Comparison of ENCODE assay signal across 15 cellular contexts in the genomic region with DNA sequence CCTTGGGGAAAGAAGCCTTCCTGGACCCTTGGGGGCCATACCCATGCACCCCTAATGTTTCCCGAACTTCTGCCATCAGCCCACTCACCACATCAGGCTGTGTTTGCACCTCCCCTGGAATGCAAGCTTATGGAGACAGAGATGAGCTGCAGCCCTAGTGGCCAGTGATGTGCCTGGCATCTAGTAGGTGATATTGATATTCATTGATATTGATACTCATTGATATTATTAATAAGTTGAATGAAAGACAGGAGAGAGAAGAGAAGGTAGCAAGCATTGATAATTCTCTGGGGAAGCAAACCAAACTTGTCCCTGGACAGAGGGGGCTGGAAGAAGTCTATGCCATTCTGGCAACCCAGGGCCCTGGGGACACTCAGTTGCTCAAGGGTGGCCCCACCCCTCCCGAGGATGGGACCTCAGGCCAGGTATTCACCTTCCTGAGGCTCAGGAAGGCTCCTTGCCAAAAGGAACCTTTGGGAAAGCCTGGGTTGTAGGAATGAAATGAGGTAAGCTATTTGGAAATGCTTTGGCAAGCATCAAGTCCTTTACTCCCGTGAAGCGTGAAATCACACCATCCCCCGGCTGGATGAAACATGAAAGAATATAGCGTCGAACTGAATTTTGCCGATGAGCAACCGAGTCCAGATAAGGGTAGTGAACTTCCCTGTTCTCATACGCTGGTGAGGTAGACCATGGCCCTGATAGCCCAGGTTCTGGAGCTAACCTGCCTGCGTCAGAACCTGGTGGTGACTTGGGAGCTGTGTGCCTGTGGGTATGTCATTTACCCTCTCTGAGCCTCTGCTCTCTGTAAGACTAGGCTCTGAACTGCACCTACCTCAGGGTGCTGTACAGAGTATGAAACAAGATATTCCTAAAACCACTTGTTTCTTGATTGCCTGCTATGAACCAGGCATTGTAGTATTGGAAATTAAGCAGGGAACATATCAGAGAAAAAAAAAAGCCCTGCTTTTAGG.
DNase-seq lines count a peak whose midpoint lies in the region; ATAC-seq and TF ChIP-seq lines count a peak whose summit lies in the region.
"Had no signal": no experiment of that assay in that cellular context is flagged by ENCODE, and none has a peak within 500 bp of the region (broad histone marks: within the 10 kb centered on the region; RNA-seq: fewer than 3 reads in every experiment).

No MANE protein-coding gene starts in this region.

- H3K27me3 Mint-ChIP-seq in neural crest cell (ENCODE audit: low read depth) = peaks cover 61% of the 10 kb centered on the region
- peaks cover 9% of the 10 kb centered on the region for H3K27me3 Mint-ChIP-seq in activated naive CD8-positive, alpha-beta T cell treated with anti-CD3 and anti-CD28 coated beads, Interleukin-2, amount 50 U/mL, for 24 hours
- H3K27me3 Mint-ChIP-seq: activated CD4-positive, alpha-beta T cell treated with anti-CD3 and anti-CD28 coated beads, Interleukin-2, amount 10 ng/mL, durations not matched to agents 24 days and 14 days had no signal

- H3K27ac Mint-ChIP-seq in neural crest cell (ENCODE audit: unreplicated experiment) = no peak overlapping the region
- H3K27ac Mint-ChIP-seq in activated naive CD8-positive, alpha-beta T cell treated with anti-CD3 and anti-CD28 coated beads, Interleukin-2, amount 50 U/mL, for 24 hours = no peak overlapping the region
- H3K27ac Mint-ChIP-seq: activated CD4-positive, alpha-beta T cell treated with anti-CD3 and anti-CD28 coated beads, Interleukin-2, amount 10 ng/mL, durations not matched to agents 24 days and 14 days; T-helper 2 cell treated with Interferon-gamma antibody and Interleukin-4, amounts not matched to agents 5 μg/mL and 100 μg/mL, for 36 hours had no signal

- peak; percentile 26 for TF ChIP-seq CTCF in GM12864 (IDR thresholded peaks at IDR 0.05; ENCODE audit: low read depth, low read length, missing control alignments)
- TF ChIP-seq CTCF in choroid plexus epithelial cell (conservative IDR thresholded peaks at IDR 0.05; ENCODE audit: low read depth, low read length) = peak; percentile 19
- peak; percentile 38 for TF ChIP-seq CTCF in neural crest cell (conservative IDR thresholded peaks at IDR 0.05)

- no peak for DNase-seq in GM12864 (ENCODE audit: low read depth)
- peak; percentile 7 for DNase-seq in NCI-H82 treated with DMSO at 0.1 percent for 48 hours (lab: John Stamatoyannopoulos, UW; ENCODE audit: unreplicated experiment)
- DNase-seq in choroid plexus epithelial cell (ENCODE audit: low read depth) = no peak
- DNase-seq in neural crest cell (ENCODE audit: low read depth, low spot score) = no peak
- no peak for DNase-seq in NCI-H510A treated with DMSO at 0.1 percent for 48 hours (lab: John Stamatoyannopoulos, UW)
- no peak for DNase-seq in stimulated activated CD4-positive, alpha-beta T cell treated with anti-CD3 and anti-CD28 coated beads, Interleukin-1b, Interleukin-23, amount 100 ng/mL, for 48 hours
- no peak for DNase-seq in activated naive CD8-positive, alpha-beta T cell treated with anti-CD3 and anti-CD28 coated beads, Interleukin-2, amount 50 U/mL, for 24 hours
- no peak for DNase-seq in GM19238 (ENCODE audit: insufficient read length, low spot score)
- DNase-seq: activated CD4-positive, alpha-beta T cell treated with anti-CD3 and anti-CD28 coated beads, Interleukin-2, amount 10 ng/mL, durations not matched to agents 24 days and 14 days; AML-193; anterior cingulate cortex; Kasumi-1; ovary; spleen had no signal

- H3K4me1 Mint-ChIP-seq in neural crest cell = peaks cover 14% of the 10 kb centered on the region
- H3K4me1 Mint-ChIP-seq in activated naive CD8-positive, alpha-beta T cell treated with anti-CD3 and anti-CD28 coated beads, Interleukin-2, amount 50 U/mL, for 24 hours = peaks cover under 1% of the 10 kb centered on the region
- H3K4me1 Mint-ChIP-seq: activated CD4-positive, alpha-beta T cell treated with anti-CD3 and anti-CD28 coated beads, Interleukin-2, amount 10 ng/mL, durations not matched to agents 24 days and 14 days had no signal

- no peak for ATAC-seq in activated naive CD8-positive, alpha-beta T cell treated with anti-CD3 and anti-CD28 coated beads, Interleukin-2, amount 50 U/mL, for 24 hours

- no peak overlapping the region for H3K4me3 Mint-ChIP-seq in neural crest cell
- H3K4me3 Mint-ChIP-seq in activated naive CD8-positive, alpha-beta T cell treated with anti-CD3 and anti-CD28 coated beads, Interleukin-2, amount 50 U/mL, for 24 hours = no peak overlapping the region
- H3K4me3 Mint-ChIP-seq: activated CD4-positive, alpha-beta T cell treated with anti-CD3 and anti-CD28 coated beads, Interleukin-2, amount 10 ng/mL, durations not matched to agents 24 days and 14 days; T-helper 2 cell treated with Interferon-gamma antibody and Interleukin-4, amounts not matched to agents 5 μg/mL and 100 μg/mL, for 36 hours had no signal

- H3K36me3 Mint-ChIP-seq in neural crest cell (ENCODE audit: low read depth) = no peaks in the 10 kb centered on the region
- H3K36me3 Mint-ChIP-seq in activated naive CD8-positive, alpha-beta T cell treated with anti-CD3 and anti-CD28 coated beads, Interleukin-2, amount 50 U/mL, for 24 hours (ENCODE audit: low read depth) = no peaks in the 10 kb centered on the region

- no peaks in the 10 kb centered on the region for H3K9me3 Mint-ChIP-seq in neural crest cell
- H3K9me3 Mint-ChIP-seq in activated naive CD8-positive, alpha-beta T cell treated with anti-CD3 and anti-CD28 coated beads, Interleukin-2, amount 50 U/mL, for 24 hours = no peaks in the 10 kb centered on the region
- H3K9me3 Mint-ChIP-seq: activated CD4-positive, alpha-beta T cell treated with anti-CD3 and anti-CD28 coated beads, Interleukin-2, amount 10 ng/mL, durations not matched to agents 24 days and 14 days; T-helper 2 cell treated with Interferon-gamma antibody and Interleukin-4, amounts not matched to agents 5 μg/mL and 100 μg/mL, for 36 hours had no signal

- H3K4me3 ChIP-seq in GM12864 (ENCODE audit: low read depth, low read length) (no peak overlapping the region), choroid plexus epithelial cell (ENCODE audit: low read depth, low read length) (no peak overlapping the region)
- H3K4me3 ChIP-seq: ovary, spleen had no signal
